In the genomic region with DNA sequence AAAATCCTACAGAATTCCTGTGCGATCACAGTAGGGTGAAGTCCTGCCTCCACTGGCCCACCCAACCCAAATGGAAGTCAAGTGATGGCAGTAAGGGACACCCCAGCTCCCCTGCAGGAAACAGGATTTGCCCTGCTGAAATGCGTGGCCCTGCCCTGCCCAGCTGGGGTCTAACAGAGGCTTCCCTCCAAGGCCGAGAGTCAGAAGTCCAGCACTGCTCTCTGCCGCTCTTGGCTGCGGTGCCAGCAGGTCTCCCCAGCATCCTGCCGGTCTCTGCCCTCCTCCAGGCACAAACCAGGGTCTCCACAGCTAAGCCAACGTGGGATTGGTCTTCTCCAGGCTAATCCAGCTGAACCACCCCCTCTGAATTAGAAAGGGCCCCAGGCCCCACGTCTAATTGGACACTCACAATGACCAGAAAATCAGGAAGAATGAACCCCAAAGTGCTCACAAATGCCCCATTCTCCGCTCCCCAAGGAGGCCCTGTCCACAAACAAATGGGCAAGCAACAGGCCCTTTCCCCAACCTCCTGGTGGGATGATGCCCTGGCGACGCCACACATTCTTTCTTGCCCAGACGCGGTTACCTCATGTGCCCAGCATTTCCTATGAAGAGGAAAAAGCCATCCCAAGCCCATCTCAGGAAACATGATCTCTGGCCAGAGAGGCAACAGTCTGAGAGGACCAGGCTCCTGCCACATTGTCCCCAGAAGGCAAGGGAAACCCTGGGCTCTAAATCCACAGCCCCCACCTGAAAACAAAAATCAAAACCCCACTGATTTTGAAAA, we compare ENCODE assay signal across 16 cellular contexts.
"Had no signal": no experiment of that assay in that cellular context is flagged by ENCODE, and none has a peak within 500 bp of the region (broad histone marks: within the 10 kb centered on the region; RNA-seq: fewer than 3 reads in every experiment).

No MANE protein-coding gene starts in this region.

- DNase-seq: activated CD4-positive, alpha-beta memory T cell treated with anti-CD3 and anti-CD28 coated beads for 36 hours; activated CD4-positive, alpha-beta T cell treated with anti-CD3 and anti-CD28 coated beads for 36 hours; activated CD8-positive, alpha-beta memory T cell treated with anti-CD3 and anti-CD28 coated beads, Interleukin-2, amount 10 ng/mL, durations not matched to agents 7 days and 5 days; activated effector memory CD4-positive, alpha-beta T cell treated with Interleukin-2 at 50 U/mL for 16 hours; activated T-cell treated with anti-CD3 and anti-CD28 coated beads, Interleukin-2, amount 50 U/mL, for 1 hour; adrenal gland; body of pancreas; caudate nucleus; effector CD4-positive, alpha-beta T cell; hippocampal formation; WERI-Rb-1 had no signal

- H3K4me1 ChIP-seq: adrenal gland had no signal

- H3K27me3 ChIP-seq: adrenal gland, body of pancreas, esophagus muscularis mucosa had no signal

- H3K36me3 ChIP-seq: adrenal gland, esophagus muscularis mucosa, thoracic aorta, WERI-Rb-1 had no signal

- H3K4me3 ChIP-seq: adrenal gland, body of pancreas, coronary artery, esophagus muscularis mucosa, thoracic aorta had no signal

- ATAC-seq: activated CD4-positive, alpha-beta T cell treated with anti-CD3 and anti-CD28 coated beads for 36 hours; activated CD8-positive, alpha-beta memory T cell treated with anti-CD3 and anti-CD28 coated beads, Interleukin-2, amount 10 ng/mL, durations not matched to agents 7 days and 5 days; body of pancreas; left lobe of liver; stimulated activated effector memory CD8-positive, alpha-beta T cell treated with anti-CD3 and anti-CD28 coated beads, Interleukin-12 subunit alpha, Interleukin-12 subunit beta, amount 100 ng/mL, for 72 hours had no signal

- H3K27ac ChIP-seq: adrenal gland, body of pancreas, coronary artery, esophagus muscularis mucosa, thoracic aorta, WERI-Rb-1 had no signal

- H3K9me3 ChIP-seq: adrenal gland, body of pancreas, thoracic aorta had no signal
